In the genomic region with DNA sequence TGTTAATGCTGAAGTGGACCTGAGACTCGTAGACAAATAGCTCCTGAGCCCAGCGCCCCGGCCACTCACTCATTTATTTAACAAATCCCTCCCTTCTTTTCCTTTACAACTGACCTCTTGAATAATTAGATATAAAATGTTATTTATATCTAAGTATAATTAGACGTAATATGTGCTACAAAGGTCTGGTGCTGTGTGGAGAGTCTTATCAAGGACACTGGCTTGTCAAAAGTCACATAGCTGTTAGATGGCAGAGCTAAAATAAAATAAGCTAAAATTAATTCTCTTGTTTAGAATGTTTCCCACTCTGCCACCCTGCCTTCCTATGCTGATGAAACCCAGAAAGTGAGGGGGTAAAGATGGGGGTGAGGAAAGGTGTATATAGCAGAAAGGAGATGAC, we compare ENCODE assay signal across 25 cellular contexts.
"Had no signal": no experiment of that assay in that cellular context is flagged by ENCODE, and none has a peak within 500 bp of the region (broad histone marks: within the 10 kb centered on the region; RNA-seq: fewer than 3 reads in every experiment).

No MANE protein-coding gene starts in this region.

- DNase-seq: hypothalamus; immature natural killer cell; kidney; lower lobe of right lung; mammary epithelial cell; mesenchymal stem cell; naive thymus-derived CD8-positive, alpha-beta T cell; nucleus accumbens; pancreas; posterior cingulate gyrus; retina; right lobe of liver; stimulated activated CD4-positive, alpha-beta T cell treated with anti-CD3 and anti-CD28 coated beads, Interleukin-12 subunit alpha, Interleukin-12 subunit beta, amount 100 ng/mL, for 4 hours; stimulated activated CD4-positive, alpha-beta T cell treated with anti-CD3 and anti-CD28 coated beads, Interleukin-15, amount 100 ng/mL, for 24 hours; stimulated activated CD4-positive, alpha-beta T cell treated with anti-CD3 and anti-CD28 coated beads, Interleukin-2, amount 100 ng/mL, for 24 hours; stimulated activated CD4-positive, alpha-beta T cell treated with anti-CD3 and anti-CD28 coated beads, Interleukin-4, amount 100 ng/mL, for 1 hour; stimulated activated naive B cell treated with anti-CD40 and anti-IgM and Interleukin-4, amounts not matched to agents 10 μg/mL and 1 μg/mL and 100 μg/mL, for 72 hours; stimulated activated naive CD8-positive, alpha-beta T cell treated with anti-CD3 and anti-CD28 coated beads, Interleukin-15, Interleukin-2, amounts not matched to agents 100 U/mL and 50 U/mL, for 24 hours; stomach; testis; thyroid gland; transverse colon; upper lobe of left lung had no signal

- H3K4me3 ChIP-seq: lower lobe of right lung, pancreas, prostate gland, right lobe of liver, stomach, testis, thyroid gland, transverse colon, upper lobe of left lung, vagina had no signal

- H3K27ac ChIP-seq: lower lobe of right lung, pancreas, prostate gland, right lobe of liver, stomach, testis, thyroid gland, transverse colon, upper lobe of left lung, vagina had no signal

- H3K4me1 ChIP-seq: lower lobe of right lung, pancreas, prostate gland, right lobe of liver, stomach, testis, thyroid gland, transverse colon, upper lobe of left lung, vagina had no signal

- H3K9me3 ChIP-seq: lower lobe of right lung, pancreas, prostate gland, right lobe of liver, stomach, testis, thyroid gland, transverse colon, upper lobe of left lung, vagina had no signal

- ATAC-seq: lower lobe of right lung; naive thymus-derived CD8-positive, alpha-beta T cell; pancreas; right lobe of liver; stimulated activated naive B cell treated with anti-CD40 and anti-IgM and Interleukin-4, amounts not matched to agents 10 μg/mL and 1 μg/mL and 100 μg/mL, for 72 hours; stimulated activated naive CD8-positive, alpha-beta T cell treated with anti-CD3 and anti-CD28 coated beads, Interleukin-15, Interleukin-2, amounts not matched to agents 100 U/mL and 50 U/mL, for 24 hours had no signal

- H3K27me3 ChIP-seq: pancreas, right lobe of liver, stomach, testis, thyroid gland, transverse colon, upper lobe of left lung, vagina had no signal

- H3K36me3 ChIP-seq: lower lobe of right lung, pancreas, prostate gland, right lobe of liver, stomach, thyroid gland, transverse colon, upper lobe of left lung, vagina had no signal
